ENCODE assay signal across 1 cellular context in the genomic region with DNA sequence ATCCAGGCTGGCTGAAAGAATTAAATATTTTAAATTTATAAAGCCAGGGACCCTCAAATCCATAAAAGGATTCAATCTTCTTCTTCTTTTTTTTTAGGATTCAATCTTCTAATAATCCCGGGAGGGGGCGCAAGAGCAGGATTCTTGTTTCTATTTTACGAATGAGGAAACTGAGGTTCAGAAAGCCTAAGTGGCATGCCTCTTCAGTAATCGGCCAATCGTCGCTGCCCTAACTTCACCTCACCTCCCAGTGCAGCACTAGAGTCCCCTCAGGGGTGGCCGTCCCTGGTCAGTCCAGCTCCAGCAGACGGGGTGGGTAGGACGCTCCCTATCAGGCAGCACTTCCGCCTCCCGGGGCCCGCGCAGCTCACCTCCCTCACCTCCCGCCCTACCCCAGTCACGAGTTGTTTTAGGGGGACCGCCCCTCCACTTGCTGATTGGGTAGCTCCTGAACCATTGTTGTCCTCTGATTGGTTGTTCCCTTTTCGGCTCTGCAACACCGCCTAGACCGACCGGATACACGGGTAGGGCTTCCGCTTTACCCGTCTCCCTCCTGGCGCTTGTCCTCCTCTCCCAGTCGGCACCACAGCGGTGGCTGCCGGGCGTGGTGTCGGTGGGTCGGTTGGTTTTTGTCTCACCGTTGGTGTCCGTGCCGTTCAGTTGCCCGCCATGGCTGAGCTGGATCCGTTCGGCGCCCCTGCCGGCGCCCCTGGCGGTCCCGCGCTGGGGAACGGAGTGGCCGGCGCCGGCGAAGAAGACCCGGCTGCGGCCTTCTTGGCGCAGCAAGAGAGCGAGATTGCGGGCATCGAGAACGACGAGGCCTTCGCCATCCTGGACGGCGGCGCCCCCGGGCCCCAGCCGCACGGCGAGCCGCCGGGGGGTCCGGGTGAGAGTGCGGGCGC.
A peak's percentile ranks its signal among the peaks of the same experiment; 100 is the strongest.
TF ChIP-seq lines count a peak whose summit lies in the region.

A gene with protein sequence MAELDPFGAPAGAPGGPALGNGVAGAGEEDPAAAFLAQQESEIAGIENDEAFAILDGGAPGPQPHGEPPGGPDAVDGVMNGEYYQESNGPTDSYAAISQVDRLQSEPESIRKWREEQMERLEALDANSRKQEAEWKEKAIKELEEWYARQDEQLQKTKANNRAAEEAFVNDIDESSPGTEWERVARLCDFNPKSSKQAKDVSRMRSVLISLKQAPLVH (plus strand): TSS at position 534 of the 902 bp plus-strand sequence. CDS start 136 bp downstream, at position 670.

TF ChIP-seq in GM23338, 12 proteins besides CTCF, POLR2A, EP300 and RAD21:
- no peak for TF ChIP-seq NANOG (IDR thresholded peaks at IDR 0.05; ENCODE audit: borderline replicate concordance)
- TF ChIP-seq JUNB (IDR thresholded peaks at IDR 0.05; ENCODE audit: unreplicated experiment), result no peak
- no peak for TF ChIP-seq STAT1 (IDR thresholded peaks at IDR 0.05; ENCODE audit: unreplicated experiment)
- TF ChIP-seq EZH2 (IDR thresholded peaks at IDR 0.05; ENCODE audit: low read depth, unreplicated experiment), result no peak
- TF ChIP-seq ZNF114 (CRISPR knock-in tag; IDR thresholded peaks at IDR 0.05), result no peak
- no peak for TF ChIP-seq EZH2phosphoT487 (IDR thresholded peaks at IDR 0.05; ENCODE audit: unreplicated experiment)
- peak; percentile 99 for TF ChIP-seq POLR2AphosphoS5 (IDR thresholded peaks at IDR 0.05; ENCODE audit: low read depth)
- TF ChIP-seq, protein P1, sequence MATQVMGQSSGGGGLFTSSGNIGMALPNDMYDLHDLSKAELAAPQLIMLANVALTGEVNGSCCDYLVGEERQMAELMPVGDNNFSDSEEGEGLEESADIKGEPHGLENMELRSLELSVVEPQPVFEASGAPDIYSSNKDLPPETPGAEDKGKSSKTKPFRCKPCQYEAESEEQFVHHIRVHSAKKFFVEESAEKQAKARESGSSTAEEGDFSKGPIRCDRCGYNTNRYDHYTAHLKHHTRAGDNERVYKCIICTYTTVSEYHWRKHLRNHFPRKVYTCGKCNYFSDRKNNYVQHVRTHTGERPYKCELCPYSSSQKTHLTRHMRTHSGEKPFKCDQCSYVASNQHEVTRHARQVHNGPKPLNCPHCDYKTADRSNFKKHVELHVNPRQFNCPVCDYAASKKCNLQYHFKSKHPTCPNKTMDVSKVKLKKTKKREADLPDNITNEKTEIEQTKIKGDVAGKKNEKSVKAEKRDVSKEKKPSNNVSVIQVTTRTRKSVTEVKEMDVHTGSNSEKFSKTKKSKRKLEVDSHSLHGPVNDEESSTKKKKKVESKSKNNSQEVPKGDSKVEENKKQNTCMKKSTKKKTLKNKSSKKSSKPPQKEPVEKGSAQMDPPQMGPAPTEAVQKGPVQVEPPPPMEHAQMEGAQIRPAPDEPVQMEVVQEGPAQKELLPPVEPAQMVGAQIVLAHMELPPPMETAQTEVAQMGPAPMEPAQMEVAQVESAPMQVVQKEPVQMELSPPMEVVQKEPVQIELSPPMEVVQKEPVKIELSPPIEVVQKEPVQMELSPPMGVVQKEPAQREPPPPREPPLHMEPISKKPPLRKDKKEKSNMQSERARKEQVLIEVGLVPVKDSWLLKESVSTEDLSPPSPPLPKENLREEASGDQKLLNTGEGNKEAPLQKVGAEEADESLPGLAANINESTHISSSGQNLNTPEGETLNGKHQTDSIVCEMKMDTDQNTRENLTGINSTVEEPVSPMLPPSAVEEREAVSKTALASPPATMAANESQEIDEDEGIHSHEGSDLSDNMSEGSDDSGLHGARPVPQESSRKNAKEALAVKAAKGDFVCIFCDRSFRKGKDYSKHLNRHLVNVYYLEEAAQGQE (IDR thresholded peaks at IDR 0.05; ENCODE audit: unreplicated experiment), result no peak
- TF ChIP-seq CREB1 (CRISPR knock-in tag; IDR thresholded peaks at IDR 0.05; ENCODE audit: low read depth), result peak; percentile 21; the same call in 1 of the 2 replicates
- TF ChIP-seq ZNF331 (CRISPR knock-in tag; IDR thresholded peaks at IDR 0.05; ENCODE audit: low read depth), result no peak
- TF ChIP-seq, protein P2, sequence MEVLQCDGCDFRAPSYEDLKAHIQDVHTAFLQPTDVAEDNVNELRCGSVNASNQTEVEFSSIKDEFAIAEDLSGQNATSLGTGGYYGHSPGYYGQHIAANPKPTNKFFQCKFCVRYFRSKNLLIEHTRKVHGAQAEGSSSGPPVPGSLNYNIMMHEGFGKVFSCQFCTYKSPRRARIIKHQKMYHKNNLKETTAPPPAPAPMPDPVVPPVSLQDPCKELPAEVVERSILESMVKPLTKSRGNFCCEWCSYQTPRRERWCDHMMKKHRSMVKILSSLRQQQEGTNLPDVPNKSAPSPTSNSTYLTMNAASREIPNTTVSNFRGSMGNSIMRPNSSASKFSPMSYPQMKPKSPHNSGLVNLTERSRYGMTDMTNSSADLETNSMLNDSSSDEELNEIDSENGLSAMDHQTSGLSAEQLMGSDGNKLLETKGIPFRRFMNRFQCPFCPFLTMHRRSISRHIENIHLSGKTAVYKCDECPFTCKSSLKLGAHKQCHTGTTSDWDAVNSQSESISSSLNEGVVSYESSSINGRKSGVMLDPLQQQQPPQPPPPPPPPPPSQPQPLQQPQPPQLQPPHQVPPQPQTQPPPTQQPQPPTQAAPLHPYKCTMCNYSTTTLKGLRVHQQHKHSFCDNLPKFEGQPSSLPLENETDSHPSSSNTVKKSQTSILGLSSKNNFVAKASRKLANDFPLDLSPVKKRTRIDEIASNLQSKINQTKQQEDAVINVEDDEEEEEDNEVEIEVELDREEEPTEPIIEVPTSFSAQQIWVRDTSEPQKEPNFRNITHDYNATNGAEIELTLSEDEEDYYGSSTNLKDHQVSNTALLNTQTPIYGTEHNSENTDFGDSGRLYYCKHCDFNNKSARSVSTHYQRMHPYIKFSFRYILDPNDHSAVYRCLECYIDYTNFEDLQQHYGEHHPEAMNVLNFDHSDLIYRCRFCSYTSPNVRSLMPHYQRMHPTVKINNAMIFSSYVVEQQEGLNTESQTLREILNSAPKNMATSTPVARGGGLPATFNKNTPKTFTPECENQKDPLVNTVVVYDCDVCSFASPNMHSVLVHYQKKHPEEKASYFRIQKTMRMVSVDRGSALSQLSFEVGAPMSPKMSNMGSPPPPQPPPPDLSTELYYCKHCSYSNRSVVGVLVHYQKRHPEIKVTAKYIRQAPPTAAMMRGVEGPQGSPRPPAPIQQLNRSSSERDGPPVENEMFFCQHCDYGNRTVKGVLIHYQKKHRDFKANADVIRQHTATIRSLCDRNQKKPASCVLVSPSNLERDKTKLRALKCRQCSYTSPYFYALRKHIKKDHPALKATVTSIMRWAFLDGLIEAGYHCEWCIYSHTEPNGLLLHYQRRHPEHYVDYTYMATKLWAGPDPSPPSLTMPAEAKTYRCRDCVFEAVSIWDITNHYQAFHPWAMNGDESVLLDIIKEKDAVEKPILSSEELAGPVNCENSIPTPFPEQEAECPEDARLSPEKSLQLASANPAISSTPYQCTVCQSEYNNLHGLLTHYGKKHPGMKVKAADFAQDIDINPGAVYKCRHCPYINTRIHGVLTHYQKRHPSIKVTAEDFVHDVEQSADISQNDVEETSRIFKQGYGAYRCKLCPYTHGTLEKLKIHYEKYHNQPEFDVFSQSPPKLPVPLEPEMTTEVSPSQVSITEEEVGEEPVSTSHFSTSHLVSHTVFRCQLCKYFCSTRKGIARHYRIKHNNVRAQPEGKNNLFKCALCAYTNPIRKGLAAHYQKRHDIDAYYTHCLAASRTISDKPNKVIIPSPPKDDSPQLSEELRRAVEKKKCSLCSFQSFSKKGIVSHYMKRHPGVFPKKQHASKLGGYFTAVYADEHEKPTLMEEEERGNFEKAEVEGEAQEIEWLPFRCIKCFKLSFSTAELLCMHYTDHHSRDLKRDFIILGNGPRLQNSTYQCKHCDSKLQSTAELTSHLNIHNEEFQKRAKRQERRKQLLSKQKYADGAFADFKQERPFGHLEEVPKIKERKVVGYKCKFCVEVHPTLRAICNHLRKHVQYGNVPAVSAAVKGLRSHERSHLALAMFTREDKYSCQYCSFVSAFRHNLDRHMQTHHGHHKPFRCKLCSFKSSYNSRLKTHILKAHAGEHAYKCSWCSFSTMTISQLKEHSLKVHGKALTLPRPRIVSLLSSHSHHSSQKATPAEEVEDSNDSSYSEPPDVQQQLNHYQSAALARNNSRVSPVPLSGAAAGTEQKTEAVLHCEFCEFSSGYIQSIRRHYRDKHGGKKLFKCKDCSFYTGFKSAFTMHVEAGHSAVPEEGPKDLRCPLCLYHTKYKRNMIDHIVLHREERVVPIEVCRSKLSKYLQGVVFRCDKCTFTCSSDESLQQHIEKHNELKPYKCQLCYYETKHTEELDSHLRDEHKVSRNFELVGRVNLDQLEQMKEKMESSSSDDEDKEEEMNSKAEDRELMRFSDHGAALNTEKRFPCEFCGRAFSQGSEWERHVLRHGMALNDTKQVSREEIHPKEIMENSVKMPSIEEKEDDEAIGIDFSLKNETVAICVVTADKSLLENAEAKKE (CRISPR knock-in tag; IDR thresholded peaks at IDR 0.05), result no peak
- TF ChIP-seq, protein P3, sequence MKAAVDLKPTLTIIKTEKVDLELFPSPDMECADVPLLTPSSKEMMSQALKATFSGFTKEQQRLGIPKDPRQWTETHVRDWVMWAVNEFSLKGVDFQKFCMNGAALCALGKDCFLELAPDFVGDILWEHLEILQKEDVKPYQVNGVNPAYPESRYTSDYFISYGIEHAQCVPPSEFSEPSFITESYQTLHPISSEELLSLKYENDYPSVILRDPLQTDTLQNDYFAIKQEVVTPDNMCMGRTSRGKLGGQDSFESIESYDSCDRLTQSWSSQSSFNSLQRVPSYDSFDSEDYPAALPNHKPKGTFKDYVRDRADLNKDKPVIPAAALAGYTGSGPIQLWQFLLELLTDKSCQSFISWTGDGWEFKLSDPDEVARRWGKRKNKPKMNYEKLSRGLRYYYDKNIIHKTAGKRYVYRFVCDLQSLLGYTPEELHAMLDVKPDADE (IDR thresholded peaks at IDR 0.05), result peak; percentile 43; the same call in 1 of the 2 replicates
